ENCODE assay signal across 8 cellular contexts in the genomic region with DNA sequence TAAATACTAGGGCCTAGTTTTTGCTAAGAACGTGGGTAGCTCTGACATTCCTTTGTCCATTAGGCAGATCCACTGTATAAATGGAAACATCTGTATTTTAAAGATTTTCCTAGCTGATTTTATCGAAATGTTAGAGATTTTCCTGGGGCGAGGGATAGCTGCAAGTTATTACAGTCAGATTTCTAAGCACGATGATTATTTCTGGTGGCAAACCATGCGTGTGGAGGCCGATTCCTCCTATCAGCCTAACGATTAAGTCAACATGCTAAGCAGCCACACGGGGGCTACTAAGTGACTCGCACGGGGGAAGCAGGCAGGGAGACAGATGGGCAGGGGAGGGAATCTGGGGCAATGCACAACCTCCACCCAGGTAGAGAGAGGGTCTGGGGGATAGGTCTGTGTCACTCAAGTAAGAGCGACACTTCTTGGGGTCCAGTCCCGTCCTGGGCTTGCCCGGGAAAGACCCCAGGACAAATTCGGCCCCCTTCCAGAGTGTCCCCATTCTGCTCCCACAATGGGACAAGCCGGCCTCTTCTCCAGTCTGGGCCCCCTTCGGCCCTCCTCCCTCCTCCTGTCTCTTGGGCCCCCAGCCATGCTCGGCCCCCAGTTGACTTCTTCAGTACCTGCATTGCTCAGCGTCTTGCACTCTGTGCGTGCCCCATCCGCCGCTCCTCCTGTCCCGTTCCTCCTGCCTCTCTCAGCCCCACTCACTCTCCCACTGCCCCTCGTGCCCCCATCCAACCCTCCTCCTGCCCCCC. TPM values are rescaled to one million over a fixed set of nuclear protein-coding genes. Genes with fewer than 3 reads are reported as not detected.
A peak's percentile ranks its signal among the peaks of the same experiment; 100 is the strongest.
DNase-seq lines count a peak whose midpoint lies in the region; ATAC-seq and TF ChIP-seq lines count a peak whose summit lies in the region.

No MANE protein-coding gene starts in this region.

- H3K27me3 ChIP-seq in mucosa of stomach (ENCODE audit: control insufficient read depth, insufficient read depth, low read length) = no peaks in the 10 kb centered on the region

- ATAC-seq in GM18519 (IDR thresholded peaks at IDR 0.05; ENCODE audit: low FRiP score, unreplicated experiment) = peak; percentile 7
- ATAC-seq in HG03521 (IDR thresholded peaks at IDR 0.05; ENCODE audit: unreplicated experiment) = peak; percentile 14
- ATAC-seq in stimulated activated effector memory CD8-positive, alpha-beta T cell treated with anti-CD3 and anti-CD28 coated beads, Interleukin-12 subunit alpha, Interleukin-12 subunit beta, amount 100 ng/mL, for 72 hours = peak; percentile 68

- H3K4me1 Mint-ChIP-seq in stimulated activated effector memory CD8-positive, alpha-beta T cell treated with anti-CD3 and anti-CD28 coated beads, Interleukin-12 subunit alpha, Interleukin-12 subunit beta, amount 100 ng/mL, for 72 hours = peaks cover 29% of the 10 kb centered on the region

- peak overlapping the region; percentile 93 for H3K4me3 Mint-ChIP-seq in stimulated activated effector memory CD8-positive, alpha-beta T cell treated with anti-CD3 and anti-CD28 coated beads, Interleukin-12 subunit alpha, Interleukin-12 subunit beta, amount 100 ng/mL, for 72 hours

- peaks cover 18% of the 10 kb centered on the region for H3K36me3 ChIP-seq in mucosa of stomach (ENCODE audit: control insufficient read depth, insufficient read depth, low read length)

- H3K27ac Mint-ChIP-seq in stimulated activated effector memory CD8-positive, alpha-beta T cell treated with anti-CD3 and anti-CD28 coated beads, Interleukin-12 subunit alpha, Interleukin-12 subunit beta, amount 100 ng/mL, for 72 hours = peak overlapping the region; percentile 91

- no peaks in the 10 kb centered on the region for H3K9me3 ChIP-seq in mucosa of stomach (ENCODE audit: control insufficient read depth, low read length)

- H3K36me3 Mint-ChIP-seq in stimulated activated effector memory CD8-positive, alpha-beta T cell treated with anti-CD3 and anti-CD28 coated beads, Interleukin-12 subunit alpha, Interleukin-12 subunit beta, amount 100 ng/mL, for 72 hours = peaks cover 29% of the 10 kb centered on the region

- peak overlapping the region; percentile 88 for H3K4me3 ChIP-seq in epithelial cell of proximal tubule (ENCODE audit: low read depth, low read length)
- H3K4me3 ChIP-seq in mucosa of stomach (ENCODE audit: low read length) = peak overlapping the region; percentile 65

- peak; percentile 67 for TF ChIP-seq CTCF in epithelial cell of proximal tubule (conservative IDR thresholded peaks at IDR 0.05; ENCODE audit: low read depth, low read length)

- H3K9me3 Mint-ChIP-seq in stimulated activated effector memory CD8-positive, alpha-beta T cell treated with anti-CD3 and anti-CD28 coated beads, Interleukin-12 subunit alpha, Interleukin-12 subunit beta, amount 100 ng/mL, for 72 hours = no peaks in the 10 kb centered on the region

- H3K9ac ChIP-seq in mucosa of stomach (ENCODE audit: low read length) = peak overlapping the region; percentile 91

- DNase-seq in AG08396 (ENCODE audit: low spot score) = peak; percentile 88
- DNase-seq in NOMO-1 (lab: John Stamatoyannopoulos, UW; ENCODE audit: unreplicated experiment in 2 of 2) = peak; percentile 60 to 81
- DNase-seq in activated CD8-positive, alpha-beta memory T cell treated with anti-CD3 and anti-CD28 coated beads, Interleukin-2, amount 50 U/mL, for 4 hours = peak; percentile 59
- no peak for DNase-seq in epithelial cell of proximal tubule (ENCODE audit: low read depth)
- no peak for DNase-seq in stimulated activated effector memory CD8-positive, alpha-beta T cell treated with anti-CD3 and anti-CD28 coated beads, Interleukin-12 subunit alpha, Interleukin-12 subunit beta, amount 100 ng/mL, for 72 hours (ENCODE audit: low spot score in 2 of 2)

- H3K4me1 ChIP-seq in mucosa of stomach (ENCODE audit: control insufficient read depth, insufficient read depth, low read length) = peaks cover 29% of the 10 kb centered on the region

RNA-seq across cellular contexts. Expression of a gene that starts 0.6 kb away (rescaled TPM):
- 46.4 and 77.3 TPM in 2 replicates for total RNA-seq in epithelial cell of proximal tubule

RNA-seq across cellular contexts. Expression of a gene that starts 41.2 kb away (rescaled TPM):
- total RNA-seq in epithelial cell of proximal tubule = 22.4 and 31.4 TPM in 2 replicates

RNA-seq across cellular contexts. Expression of a gene that starts 58.1 kb away (rescaled TPM):
- 16.1 and 17.5 TPM in 2 replicates for total RNA-seq in epithelial cell of proximal tubule

Comparison
In these comparisons a context has a peak if more than half of its experiments do, and no peak if none do; other contexts are left out.
1. DNase-seq: peak in AG08396 (single experiment), NOMO-1 (2 of 2) and activated CD8-positive, alpha-beta memory T cell treated with anti-CD3 and anti-CD28 coated beads, Interleukin-2, amount 50 U/mL, for 4 hours (single experiment); none in epithelial cell of proximal tubule (single experiment) and stimulated activated effector memory CD8-positive, alpha-beta T cell treated with anti-CD3 and anti-CD28 coated beads, Interleukin-12 subunit alpha, Interleukin-12 subunit beta, amount 100 ng/mL, for 72 hours (0 of 2).
2. ATAC-seq: peak in every context shown above with its lines; median percentile 68 in stimulated activated effector memory CD8-positive, alpha-beta T cell treated with anti-CD3 and anti-CD28 coated beads, Interleukin-12 subunit alpha, Interleukin-12 subunit beta, amount 100 ng/mL, for 72 hours; 14 in HG03521; 7 in GM18519.